Comparison of ENCODE assay signal across 10 cellular contexts in the genomic region with DNA sequence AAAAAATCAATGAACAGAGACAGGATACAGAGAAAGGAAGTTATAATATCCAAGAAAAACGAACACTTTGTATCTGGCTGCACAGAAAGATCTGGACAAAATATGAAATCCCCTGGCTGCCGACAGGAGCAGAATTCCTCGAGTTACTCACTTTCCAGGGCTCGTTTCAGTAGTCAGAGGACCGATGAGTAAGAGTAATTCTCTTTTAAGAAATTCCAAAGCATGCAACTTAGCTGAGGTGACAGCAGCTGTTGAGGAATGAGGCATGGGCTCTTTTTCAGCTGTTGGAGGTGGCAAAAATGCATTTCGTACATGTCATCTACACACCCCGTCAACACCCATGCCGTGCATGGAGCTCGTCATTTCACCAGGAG.
DNase-seq lines count a peak whose midpoint lies in the region; ATAC-seq, FAIRE-seq and TF ChIP-seq lines count a peak whose summit lies in the region.
"Had no signal": no experiment of that assay in that cellular context is flagged by ENCODE, and none has a peak within 500 bp of the region (broad histone marks: within the 10 kb centered on the region; RNA-seq: fewer than 3 reads in every experiment).

No MANE protein-coding gene starts in this region.

- FAIRE-seq in H54 (lab: Jason Lieb, UNC) = no peak

- H3K36me3 ChIP-seq in skeletal muscle satellite cell (ENCODE audit: insufficient read depth, low read length) (no peaks in the 10 kb centered on the region), Peyer's patch (no peaks in the 10 kb centered on the region)

- no peak overlapping the region for H3K27ac Mint-ChIP-seq in activated CD4-positive, alpha-beta memory T cell treated with anti-CD3 and anti-CD28 coated beads for 36 hours

- H3K27me3 ChIP-seq in skeletal muscle satellite cell (ENCODE audit: control insufficient read depth, insufficient read depth, low read length) (no peaks in the 10 kb centered on the region), Peyer's patch (no peaks in the 10 kb centered on the region)

- intact Hi-C loops in activated CD4-positive, alpha-beta memory T cell treated with anti-CD3 and anti-CD28 coated beads for 36 hours (cut with micrococcal nuclease) = no loop called here

- TF ChIP-seq CTCF in cardiac fibroblast (IDR thresholded peaks at IDR 0.05; ENCODE audit: low read depth, low read length) (peak; percentile 34), Peyer's patch (IDR thresholded peaks at IDR 0.05) (no peak)

- no peaks in the 10 kb centered on the region for H3K4me1 Mint-ChIP-seq in activated CD4-positive, alpha-beta memory T cell treated with anti-CD3 and anti-CD28 coated beads for 36 hours (ENCODE audit: low read depth)

- POLR2A ChIA-PET in activated CD4-positive, alpha-beta memory T cell treated with anti-CD3 and anti-CD28 coated beads for 36 hours (lab: Charles Lee) = no interaction called here

- peak overlapping the region; percentile 80 for H3K9ac ChIP-seq in skeletal muscle satellite cell (ENCODE audit: low read depth, low read length)

- H3K36me3 Mint-ChIP-seq in activated CD4-positive, alpha-beta memory T cell treated with anti-CD3 and anti-CD28 coated beads for 36 hours = no peaks in the 10 kb centered on the region

- DNase-seq in GM03348 (ENCODE audit: low spot score) = peak; percentile 82
- DNase-seq in cardiac fibroblast (ENCODE audit: low read depth in 2 of 2) = peak; percentile 60 to 69
- peak; percentile 45 for DNase-seq in inferior parietal cortex (ENCODE audit: extremely low spot score)
- DNase-seq in activated CD4-positive, alpha-beta memory T cell treated with anti-CD3 and anti-CD28 coated beads for 36 hours = no peak
- no peak for DNase-seq in Peyer's patch
- no peak for DNase-seq in H54 (ENCODE audit: insufficient read length, low spot score)
- DNase-seq: activated gamma-delta T cell, KBM-7 had no signal

- TF ChIP-seq POLR2A in Peyer's patch (IDR thresholded peaks at IDR 0.05) (no peak), H54 (IDR thresholded peaks at IDR 0.05; ENCODE audit: low read depth, low read length) (no peak)

- peak overlapping the region; percentile 81 for H3K4me2 ChIP-seq in skeletal muscle satellite cell (ENCODE audit: low read length)

- H3K4me3 ChIP-seq in cardiac fibroblast (replicated peaks in 1 of 2; ENCODE audit: low read depth in 2 of 2, low read length in 2 of 2) (peak overlapping the region in 1 of 2 donors; percentile 33), skeletal muscle satellite cell (ENCODE audit: low read length) (peak overlapping the region; percentile 62), Peyer's patch (peak overlapping the region in 1 of 4 donors; percentile 19)

- no peak for ATAC-seq in GM21529 (IDR thresholded peaks at IDR 0.05; ENCODE audit: unreplicated experiment)

- H3K4me1 ChIP-seq in skeletal muscle satellite cell (ENCODE audit: control insufficient read depth, insufficient read depth, low read length) (peaks cover 25% of the 10 kb centered on the region), Peyer's patch (no peaks in the 10 kb centered on the region)

- no peak overlapping the region for H3K4me3 Mint-ChIP-seq in activated CD4-positive, alpha-beta memory T cell treated with anti-CD3 and anti-CD28 coated beads for 36 hours

- CTCF ChIA-PET in activated CD4-positive, alpha-beta memory T cell treated with anti-CD3 and anti-CD28 coated beads for 36 hours (lab: Charles Lee) = no interaction called here

- H3K9me3 Mint-ChIP-seq in activated CD4-positive, alpha-beta memory T cell treated with anti-CD3 and anti-CD28 coated beads for 36 hours = no peaks in the 10 kb centered on the region

- H3K9me3 ChIP-seq in skeletal muscle satellite cell (replicated peaks; ENCODE audit: low read length) (no peaks in the 10 kb centered on the region), Peyer's patch (no peaks in the 10 kb centered on the region)

- peaks cover 4% of the 10 kb centered on the region for H3K27me3 Mint-ChIP-seq in activated CD4-positive, alpha-beta memory T cell treated with anti-CD3 and anti-CD28 coated beads for 36 hours

- peak overlapping the region in 1 of 4 donors; percentile 57 for H3K27ac ChIP-seq in Peyer's patch

Comparison
In these comparisons a context has a peak if more than half of its experiments do, and no peak if none do; other contexts are left out.
1. DNase-seq: peak in GM03348 (single experiment), cardiac fibroblast (2 of 2) and inferior parietal cortex (single experiment); none in activated CD4-positive, alpha-beta memory T cell treated with anti-CD3 and anti-CD28 coated beads for 36 hours (single experiment), Peyer's patch (0 of 3) and H54 (single experiment).